Comparison of ENCODE assay signal across 9 cellular contexts in genomic region chr3:152071924-152072323, GRCh38.
A peak's percentile ranks its signal among the peaks of the same experiment; 100 is the strongest.
DNase-seq lines count a peak whose midpoint lies in the region; ATAC-seq, FAIRE-seq and TF ChIP-seq lines count a peak whose summit lies in the region.
"Had no signal": no experiment of that assay in that cellular context is flagged by ENCODE, and none has a peak within 500 bp of the region (broad histone marks: within the 10 kb centered on the region; RNA-seq: fewer than 3 reads in every experiment).

No MANE protein-coding gene starts in this region.

- H3K27me3 ChIP-seq in heart right ventricle (no peaks in the 10 kb centered on the region), stomach (no peaks in the 10 kb centered on the region)

- WGBS in heart right ventricle, 2 donors = 8 to 25% methylated on average over 1 of the region's 1 CpG
- 34 to 51% (median 38%) methylated on average over 1 of the region's 1 CpG for WGBS in stomach, 5 donors

- no peaks in the 10 kb centered on the region for H3K36me3 Mint-ChIP-seq in activated CD4-positive, alpha-beta T cell treated with anti-CD3 and anti-CD28 coated beads for 36 hours (ENCODE audit: low read depth)
- H3K36me3 Mint-ChIP-seq in stimulated activated memory B cell treated with anti-CD40 and anti-IgM and Interleukin-4, amounts not matched to agents 10 μg/mL and 1 μg/mL and 100 μg/mL, for 72 hours = no peaks in the 10 kb centered on the region

- intact Hi-C loops in activated CD4-positive, alpha-beta T cell treated with anti-CD3 and anti-CD28 coated beads for 36 hours (cut with DNase I, micrococcal nuclease) = loop anchor here (1.0 to 10.0 kb wide), 10 partner anchors 105 to 500 kb away; partner anchors contain the start of gene MBNL1 (in 1 of the 2)
- intact Hi-C loops in heart right ventricle (cut with DNase I) = loop anchor here in 8 of 10 donors (5.0 to 10.0 kb wide), 4 partner anchors 370 to 503 kb away; no protein-coding TSS in a partner anchor
- intact Hi-C loops in stomach (cut with DNase I; ENCODE audit: low total_unique reads) = loop anchor here (10.0 kb wide), 1 partner anchor 373 kb away; no protein-coding TSS in a partner anchor
- intact Hi-C loops in posterior cingulate gyrus (cut with DNase I) = loop anchor here (5.0 to 10.0 kb wide), 2 partner anchors 400 to 453 kb away; no protein-coding TSS in a partner anchor

- no peak for TF ChIP-seq POLR2A in stomach (IDR thresholded peaks at IDR 0.05)

- peaks cover 0 to 13% (median 0%) of the 10 kb centered on the region in 11 donors for H3K9me3 ChIP-seq in heart right ventricle
- peaks cover 0 to 8% (median 0%) of the 10 kb centered on the region in 4 donors for H3K9me3 ChIP-seq in stomach

- H3K4me3 ChIP-seq in heart right ventricle (no peak overlapping the region), stomach (no peak overlapping the region)

- H3K4me1 ChIP-seq in heart right ventricle (peaks cover 0 to 7% (median 0%) of the 10 kb centered on the region in 9 donors), stomach (peaks cover 0 to 8% (median 3%) of the 10 kb centered on the region in 4 donors)

- DNase-seq in activated CD4-positive, alpha-beta T cell treated with anti-CD3 and anti-CD28 coated beads for 36 hours = peak; percentile 14
- DNase-seq in activated CD4-positive, alpha-beta T cell treated with anti-CD3 and anti-CD28 coated beads, Interleukin-2, amount 50 U/mL, for 48 hours = no peak
- peak; percentile 28 for DNase-seq in HS-5 (ENCODE audit: low read depth)
- no peak for DNase-seq in heart right ventricle
- DNase-seq in stomach = no peak
- DNase-seq in posterior cingulate gyrus = no peak

- TF ChIP-seq CTCF in heart right ventricle (IDR thresholded peaks at IDR 0.05) (peak in 8 of 9 donors; percentile 12 to 66 (median 56)), stomach (IDR thresholded peaks at IDR 0.05) (peak in 4 of 7 experiments; percentile 10 to 30 (median 19))

- H3K9me3 Mint-ChIP-seq in activated CD4-positive, alpha-beta T cell treated with anti-CD3 and anti-CD28 coated beads for 36 hours (ENCODE audit: low read depth) = no peaks in the 10 kb centered on the region
- no peaks in the 10 kb centered on the region for H3K9me3 Mint-ChIP-seq in stimulated activated memory B cell treated with anti-CD40 and anti-IgM and Interleukin-4, amounts not matched to agents 10 μg/mL and 1 μg/mL and 100 μg/mL, for 72 hours
- H3K9me3 Mint-ChIP-seq: central memory CD8-positive, alpha-beta T cell had no signal

- FAIRE-seq in TTC549 (lab: Jason Lieb, UNC) = peak; percentile 39

- H3K36me3 ChIP-seq in heart right ventricle = no peaks in the 10 kb centered on the region
- H3K36me3 ChIP-seq in stomach = no peaks in the 10 kb centered on the region

- POLR2A ChIA-PET in activated CD4-positive, alpha-beta T cell treated with anti-CD3 and anti-CD28 coated beads for 36 hours (lab: Charles Lee) = no interaction called here

- no peak overlapping the region for H3K4me3 Mint-ChIP-seq in activated CD4-positive, alpha-beta T cell treated with anti-CD3 and anti-CD28 coated beads for 36 hours
- H3K4me3 Mint-ChIP-seq in stimulated activated memory B cell treated with anti-CD40 and anti-IgM and Interleukin-4, amounts not matched to agents 10 μg/mL and 1 μg/mL and 100 μg/mL, for 72 hours = no peak overlapping the region
- H3K4me3 Mint-ChIP-seq: central memory CD8-positive, alpha-beta T cell had no signal

- no peak for TF ChIP-seq EP300 in stomach (IDR thresholded peaks at IDR 0.05)

- peaks cover 2% of the 10 kb centered on the region for H3K4me1 Mint-ChIP-seq in activated CD4-positive, alpha-beta T cell treated with anti-CD3 and anti-CD28 coated beads for 36 hours
- no peaks in the 10 kb centered on the region for H3K4me1 Mint-ChIP-seq in stimulated activated memory B cell treated with anti-CD40 and anti-IgM and Interleukin-4, amounts not matched to agents 10 μg/mL and 1 μg/mL and 100 μg/mL, for 72 hours
- H3K4me1 Mint-ChIP-seq: central memory CD8-positive, alpha-beta T cell had no signal

- no peaks in the 10 kb centered on the region for H3K27me3 Mint-ChIP-seq in activated CD4-positive, alpha-beta T cell treated with anti-CD3 and anti-CD28 coated beads for 36 hours
- H3K27me3 Mint-ChIP-seq in stimulated activated memory B cell treated with anti-CD40 and anti-IgM and Interleukin-4, amounts not matched to agents 10 μg/mL and 1 μg/mL and 100 μg/mL, for 72 hours = no peaks in the 10 kb centered on the region

- CTCF ChIA-PET in activated CD4-positive, alpha-beta T cell treated with anti-CD3 and anti-CD28 coated beads for 36 hours (lab: Charles Lee) = interaction anchor here (0.6 to 2.5 kb wide), 21 partner anchors 11 to 452 kb away, joined by 3 to 19 read pairs (median 4); no protein-coding TSS in a partner anchor

- ATAC-seq in activated CD4-positive, alpha-beta T cell treated with anti-CD3 and anti-CD28 coated beads for 36 hours = peak; percentile 87
- peak in 4 of 8 donors; percentile 58 to 75 (median 60) for ATAC-seq in heart right ventricle
- ATAC-seq in stimulated activated memory B cell treated with anti-CD40 and anti-IgM and Interleukin-4, amounts not matched to agents 10 μg/mL and 1 μg/mL and 100 μg/mL, for 72 hours = no peak

- no peak overlapping the region for H3K27ac ChIP-seq in heart right ventricle
- no peak overlapping the region for H3K27ac ChIP-seq in stomach

- no peak overlapping the region for H3K27ac Mint-ChIP-seq in activated CD4-positive, alpha-beta T cell treated with anti-CD3 and anti-CD28 coated beads for 36 hours
- no peak overlapping the region for H3K27ac Mint-ChIP-seq in stimulated activated memory B cell treated with anti-CD40 and anti-IgM and Interleukin-4, amounts not matched to agents 10 μg/mL and 1 μg/mL and 100 μg/mL, for 72 hours

Comparison
In these comparisons a context has a peak if more than half of its experiments do, and no peak if none do; other contexts are left out.
1. DNase-seq: peak in activated CD4-positive, alpha-beta T cell treated with anti-CD3 and anti-CD28 coated beads for 36 hours (single experiment) and HS-5 (single experiment); none in activated CD4-positive, alpha-beta T cell treated with anti-CD3 and anti-CD28 coated beads, Interleukin-2, amount 50 U/mL, for 48 hours (0 of 2), heart right ventricle (0 of 2), stomach (single experiment) and posterior cingulate gyrus (0 of 10).